27 cellular contexts compared by ENCODE assay signal in genomic region chr17:11805952-11806351, GRCh38.
"Had no signal": no experiment of that assay in that cellular context is flagged by ENCODE, and none has a peak within 500 bp of the region (broad histone marks: within the 10 kb centered on the region; RNA-seq: fewer than 3 reads in every experiment).

No MANE protein-coding gene starts in this region.

- H3K36me3 ChIP-seq: left ventricle myocardium inferior, neural progenitor cell, neutrophil, ovary, sigmoid colon, spleen, suprapubic skin, thoracic aorta, tibial artery, upper lobe of right lung had no signal

- H3K9me3 ChIP-seq: left ventricle myocardium inferior, neutrophil, ovary, sigmoid colon, suprapubic skin, thoracic aorta, tibial artery, upper lobe of right lung had no signal

- H3K27ac ChIP-seq: left ventricle myocardium inferior, neural progenitor cell, neutrophil, ovary, sigmoid colon, spleen, suprapubic skin, thoracic aorta, tibial artery, upper lobe of right lung had no signal

- DNase-seq: hypothalamus; immature natural killer cell; left ventricle myocardium inferior; mesendoderm; naive B cell; natural killer cell; nephron progenitor cell; occipital lobe; ovary; right cardiac atrium; sigmoid colon; small intestine; spleen; stimulated activated CD4-positive, alpha-beta T cell treated with anti-CD3 and anti-CD28 coated beads, Interleukin-4, amount 100 ng/mL, for 24 hours; stimulated activated naive CD4-positive, alpha-beta T cell; tibial artery; trophoblast cell; upper lobe of right lung had no signal

- H3K4me3 ChIP-seq: left ventricle myocardium inferior, lung, neural progenitor cell, ovary, sigmoid colon, spleen, suprapubic skin, thoracic aorta, tibial artery, upper lobe of right lung had no signal

- H3K4me3 Mint-ChIP-seq: immature natural killer cell; mesothelial cell of epicardium; naive B cell; natural killer cell; nephron progenitor cell; neural progenitor cell; stimulated activated effector memory CD8-positive, alpha-beta T cell treated with anti-CD3 and anti-CD28 coated beads, Interleukin-12 subunit alpha, Interleukin-12 subunit beta, amount 100 ng/mL, for 72 hours; stimulated activated naive CD8-positive, alpha-beta T cell treated with anti-CD3 and anti-CD28 coated beads, Interleukin-15, Interleukin-2, amounts not matched to agents 100 ng/mL and 50 ng/mL, for 24 hours had no signal

- H3K4me2 ChIP-seq: neural progenitor cell had no signal

- H3K9me3 Mint-ChIP-seq: mesothelial cell of epicardium, nephron progenitor cell, neural progenitor cell had no signal

- H3K4me1 ChIP-seq: left ventricle myocardium inferior, sigmoid colon, spleen, suprapubic skin, tibial artery, upper lobe of right lung had no signal

- H3K4me1 Mint-ChIP-seq: immature natural killer cell; mesothelial cell of epicardium; naive B cell; natural killer cell; stimulated activated effector memory CD8-positive, alpha-beta T cell treated with anti-CD3 and anti-CD28 coated beads, Interleukin-12 subunit alpha, Interleukin-12 subunit beta, amount 100 ng/mL, for 72 hours had no signal

- H3K27ac Mint-ChIP-seq: immature natural killer cell; mesothelial cell of epicardium; naive B cell; natural killer cell; nephron progenitor cell; neural progenitor cell; progenitor cell of endocrine pancreas; stimulated activated effector memory CD8-positive, alpha-beta T cell treated with anti-CD3 and anti-CD28 coated beads, Interleukin-12 subunit alpha, Interleukin-12 subunit beta, amount 100 ng/mL, for 72 hours; stimulated activated naive CD8-positive, alpha-beta T cell treated with anti-CD3 and anti-CD28 coated beads, Interleukin-15, Interleukin-2, amounts not matched to agents 100 ng/mL and 50 ng/mL, for 24 hours had no signal

- H3K27me3 Mint-ChIP-seq: stimulated activated naive CD8-positive, alpha-beta T cell treated with anti-CD3 and anti-CD28 coated beads, Interleukin-15, Interleukin-2, amounts not matched to agents 100 ng/mL and 50 ng/mL, for 24 hours had no signal

- H3K27me3 ChIP-seq: neural progenitor cell, neutrophil, ovary, sigmoid colon, spleen, suprapubic skin, upper lobe of right lung had no signal

- H3K36me3 Mint-ChIP-seq: immature natural killer cell; mesothelial cell of epicardium; naive B cell; natural killer cell; neural progenitor cell; stimulated activated effector memory CD8-positive, alpha-beta T cell treated with anti-CD3 and anti-CD28 coated beads, Interleukin-12 subunit alpha, Interleukin-12 subunit beta, amount 100 ng/mL, for 72 hours had no signal

- H3K9ac ChIP-seq: neural progenitor cell had no signal

- H2AFZ ChIP-seq: neural progenitor cell had no signal

- ATAC-seq: natural killer cell; right cardiac atrium; stimulated activated effector memory CD8-positive, alpha-beta T cell treated with anti-CD3 and anti-CD28 coated beads, Interleukin-12 subunit alpha, Interleukin-12 subunit beta, amount 100 ng/mL, for 72 hours; upper lobe of right lung had no signal
